ENCODE assay signal across 9 cellular contexts in genomic region chr4:106266201-106266600, GRCh38. TPM values are rescaled to one million over a fixed set of nuclear protein-coding genes. Genes with fewer than 3 reads are reported as not detected.
DNase-seq lines count a peak whose midpoint lies in the region; ATAC-seq, FAIRE-seq and TF ChIP-seq lines count a peak whose summit lies in the region.
"Had no signal": no experiment of that assay in that cellular context is flagged by ENCODE, and none has a peak within 500 bp of the region (broad histone marks: within the 10 kb centered on the region; RNA-seq: fewer than 3 reads in every experiment).

No MANE protein-coding gene starts in this region.

- FAIRE-seq in K562 (lab: Jason Lieb, UNC) = peak; percentile 72

- no peak overlapping the region for H3K27ac ChIP-seq in MM.1S (ENCODE audit: low read length)
- H3K27ac ChIP-seq in K562 (ENCODE audit: extremely low read depth, low read depth, low read length) = no peak overlapping the region
- H3K27ac ChIP-seq in gastroesophageal sphincter = no peak overlapping the region
- H3K27ac ChIP-seq: skin epidermis had no signal

- peaks cover 7% of the 10 kb centered on the region; the same call in 1 of the 2 replicates for H3K4me1 ChIP-seq in MM.1S (ENCODE audit: low read length)
- H3K4me1 ChIP-seq in K562 (replicated peaks in 1 of 2; ENCODE audit: control insufficient read depth in 2 of 2, insufficient read depth in 2 of 2, low read length in 2 of 2) = peaks cover 0 to 3% of the 10 kb centered on the region in 2 experiments; a peak in 1 of 5 replicates
- H3K4me1 ChIP-seq in mucosa of descending colon (ENCODE audit: low read depth) = peaks cover 9% of the 10 kb centered on the region
- no peaks in the 10 kb centered on the region for H3K4me1 ChIP-seq in gastroesophageal sphincter

- H3K27me3 ChIP-seq in MM.1S (replicated peaks; ENCODE audit: insufficient read depth, low read length) (no peaks in the 10 kb centered on the region), K562 (ENCODE audit: control insufficient read depth in 2 of 2, insufficient read depth in 2 of 2, low read length in 2 of 2) (no peaks in the 10 kb centered on the region), gastroesophageal sphincter (no peaks in the 10 kb centered on the region)

- ATAC-seq in GM21447 (IDR thresholded peaks at IDR 0.05; ENCODE audit: unreplicated experiment) (peak; percentile 57), K562 (peak; percentile 82), mucosa of descending colon (peak; percentile 45), gastroesophageal sphincter (no peak)

- H3K36me3 ChIP-seq in MM.1S (replicated peaks; ENCODE audit: insufficient read depth, low read length) (no peaks in the 10 kb centered on the region), K562 (ENCODE audit: control insufficient read depth, insufficient read depth, low read length) (no peaks in the 10 kb centered on the region), mucosa of descending colon (ENCODE audit: low read depth) (no peaks in the 10 kb centered on the region), gastroesophageal sphincter (no peaks in the 10 kb centered on the region)

- TF ChIP-seq CTCF in MM.1S (IDR thresholded peaks at IDR 0.05; ENCODE audit: low read length) (peak; percentile 52), K562 (IDR thresholded peaks at IDR 0.05 in 2 of 3, conservative IDR thresholded peaks at IDR 0.05 in 1 of 3; ENCODE audit: insufficient read depth in 2 of 3, low read depth in 1 of 3, low read length in 3 of 3) (peak; percentile 34 to 76 (median 52); a peak in 5 of 6 replicates), mucosa of descending colon (IDR thresholded peaks at IDR 0.05) (no peak), gastroesophageal sphincter (IDR thresholded peaks at IDR 0.05) (peak in 1 of 4 experiments; percentile 24)

- DNase-seq in Daoy (ENCODE audit: low read depth) (peak; percentile 5), MM.1S (peak; percentile 52), K562 (ENCODE audit: extremely low read depth in 1 of 4, low spot score in 3 of 4) (peak; percentile 10 to 44 (median 21)), mucosa of descending colon (no peak)
- DNase-seq in activated effector memory CD4-positive, alpha-beta T cell treated with anti-CD3 and anti-CD28 coated beads, Interleukin-2, amount 50 U/mL, for 16 hours = no peak
- DNase-seq in stimulated activated CD4-positive, alpha-beta T cell treated with anti-CD3 and anti-CD28 coated beads, Interleukin-4, amount 100 ng/mL, for 1 hour = no peak

- no peak overlapping the region for H3K4me2 ChIP-seq in MM.1S (ENCODE audit: low read depth, low read length)
- no peak overlapping the region for H3K4me2 ChIP-seq in K562 (ENCODE audit: insufficient read depth, low read length)

- CTCF ChIA-PET in K562 (lab: Yijun Ruan, JAX; ENCODE audit: low intra/inter-chr PET ratio) = interaction anchor here (0.6 to 0.9 kb wide), 2 partner anchors 236 to 1113 kb away, joined by 3 to 5 read pairs; no protein-coding TSS in a partner anchor

- no peaks in the 10 kb centered on the region for H3K79me2 ChIP-seq in MM.1S (ENCODE audit: low read length)
- H3K79me2 ChIP-seq in K562 (ENCODE audit: control insufficient read depth, insufficient read depth, low read length) = no peaks in the 10 kb centered on the region

- H3K9me3 ChIP-seq in MM.1S (replicated peaks; ENCODE audit: insufficient read depth, low read length) = no peaks in the 10 kb centered on the region
- no peaks in the 10 kb centered on the region for H3K9me3 ChIP-seq in K562 (replicated peaks; ENCODE audit: control insufficient read depth, insufficient read depth, low read depth, low read length)
- H3K9me3 ChIP-seq in mucosa of descending colon = no peaks in the 10 kb centered on the region
- H3K9me3 ChIP-seq in gastroesophageal sphincter = no peaks in the 10 kb centered on the region

- H3K4me3 ChIP-seq in MM.1S (ENCODE audit: low read length) = no peak overlapping the region
- no peak overlapping the region for H3K4me3 ChIP-seq in K562
- no peak overlapping the region for H3K4me3 ChIP-seq in mucosa of descending colon
- no peak overlapping the region for H3K4me3 ChIP-seq in gastroesophageal sphincter
- H3K4me3 ChIP-seq: skin epidermis had no signal

- no TSS peak for BruUV-seq in K562 (replicated peaks; lab: Mats Ljungman, UMichigan)

- H3K9ac ChIP-seq in MM.1S (ENCODE audit: low read length) (no peak overlapping the region), K562 (ENCODE audit: insufficient read depth in 1 of 2, low read depth in 2 of 2, low read length in 2 of 2) (no peak overlapping the region)

- TF ChIP-seq EP300 in K562 (IDR thresholded peaks at IDR 0.05; ENCODE audit: low read length) (no peak), gastroesophageal sphincter (IDR thresholded peaks at IDR 0.05) (no peak)

- H2AFZ ChIP-seq in MM.1S (ENCODE audit: low read length) (no peak overlapping the region), K562 (ENCODE audit: low read depth, low read length) (no peak overlapping the region)

- no peaks in the 10 kb centered on the region for H3K9me2 ChIP-seq in MM.1S (replicated peaks; ENCODE audit: insufficient read depth, low read length)

- H3K9me1 ChIP-seq in K562 (ENCODE audit: control insufficient read depth, insufficient read depth, low read length) = no peaks in the 10 kb centered on the region

- no peaks in the 10 kb centered on the region for H4K20me1 ChIP-seq in MM.1S (ENCODE audit: insufficient read depth, low read length)
- no peaks in the 10 kb centered on the region for H4K20me1 ChIP-seq in K562 (replicated peaks; ENCODE audit: control insufficient read depth, insufficient read depth, low read length)

- TF ChIP-seq POLR2A in K562 (conservative IDR thresholded peaks at IDR 0.05) = no peak
- TF ChIP-seq POLR2A in gastroesophageal sphincter (IDR thresholded peaks at IDR 0.05) = no peak

- no peaks in the 10 kb centered on the region for H3F3A ChIP-seq in MM.1S (ENCODE audit: insufficient read depth, low read length)

- POLR2A ChIA-PET in K562 (lab: Yijun Ruan, JAX) = no interaction called here

- TF ChIP-seq RAD21 in K562 (CRISPR knock-in tag; conservative IDR thresholded peaks at IDR 0.05 in 1 of 2, IDR thresholded peaks at IDR 0.05 in 1 of 2) = peak; percentile 58 to 66

- in situ Hi-C loops in K562 (cut with MboI) = no loop called here

- intact Hi-C loops in K562 (cut with micrococcal nuclease) = loop anchor here (1.0 to 5.0 kb wide), 3 partner anchors 101 to 633 kb away; partner anchors contain the start of gene GIMD1
- intact Hi-C loops in mucosa of descending colon (cut with DNase I, micrococcal nuclease) = no loop called here

TF ChIP-seq in K562, 482 proteins besides CTCF, POLR2A, EP300 and RAD21:
- TF ChIP-seq SNRNP70 (optimal IDR thresholded peaks at IDR 0.05; ENCODE audit: low read depth, low read length) (no peak), KLF16 (IDR thresholded peaks at IDR 0.05) (0 out of 2 replicates have a peak, but pooled peaks have one; percentile 15), SMC3 (conservative IDR thresholded peaks at IDR 0.05; ENCODE audit: insufficient read depth, low read depth, low read length) (0 out of 2 replicates have a peak, but pooled peaks have one; percentile 23), ELF2 (CRISPR knock-in tag; IDR thresholded peaks at IDR 0.05) (no peak)
TF ChIP-seq in K562: peak in this region for 2.

RNA-seq across cellular contexts. Expression of gene TBCK, which starts 49.8 kb away (rescaled TPM):
- 7.3 and 7.8 TPM in 2 replicates for total RNA-seq in Daoy (2014; rRNA removed; shearing (Covaris generic))
- total RNA-seq in K562 (2011; cell fraction: chromatin; rRNA removed; ENCODE audit: low replicate concordance) = 91.7 and 171 TPM in 2 replicates
- total RNA-seq in K562 (2011; cell fraction: nucleolus; rRNA removed) = 55.7 and 67.0 TPM in 2 replicates
- total RNA-seq in K562 (2011; cell fraction: nucleoplasm; rRNA removed) = 69.7 and 80.2 TPM in 2 replicates
- total RNA-seq in K562 (2014; rRNA removed) (16.0 and 16.2 TPM in 2 replicates), K562 (2014; rRNA removed; fragmentation: Illumina TruSeq; extraction: Trizol) (20.9 and 22.4 TPM in 2 replicates), K562 (2015; rRNA removed; fragmentation: Illumina TruSeq; extraction: Trizol) (20.1 and 22.9 TPM in 2 replicates), K562 (2021) (23.8 and 23.9 TPM in 2 replicates), mucosa of descending colon (10 to 100 TPM; 23.1 to 42.5 (median 38.3) TPM), gastroesophageal sphincter (10 to 100 TPM; 18.9 to 42.0 (median 20.9) TPM)
- polyA plus RNA-seq in K562 (2011; rRNA removed) (21.7 and 26.6 TPM in 2 replicates), K562 (2014; fragmentation: Illumina TruSeq; extraction: Trizol) (9.1 and 11.3 TPM in 2 replicates), K562 (2014; fragmentation: Nextera tagmentation; extraction: Ambion mirVana) (10 to 100 TPM in 1 of 2 experiments, 1 to 10 TPM in 1; 5.3 to 11.1 TPM), K562 (2014; rRNA removed) (10.6 and 15.7 TPM in 2 replicates)
- 9.0 and 10.9 TPM in 2 replicates for polyA plus RNA-seq in K562 (2011; cell fraction: cytosol; rRNA removed)
- 55.6 and 61.3 TPM in 2 replicates for polyA plus RNA-seq in K562 (2011; cell fraction: nucleus; rRNA removed)
- polyA plus RNA-seq in K562 (2012) = 9.5 and 10.2 TPM in 2 replicates
- 66.3 and 82.8 TPM in 2 replicates for polyA minus RNA-seq in K562 (2011; rRNA and poly(A)+ RNA removed)
- 11.5 and 12.3 TPM in 2 replicates for polyA minus RNA-seq in K562 (2011; cell fraction: cytosol; rRNA and poly(A)+ RNA removed)
- 160 and 215 TPM in 2 replicates for polyA minus RNA-seq in K562 (2011; cell fraction: nucleus; rRNA and poly(A)+ RNA removed)

RNA-seq across cellular contexts. Expression of gene AIMP1, which starts 50.1 kb away (rescaled TPM):
- 28.1 and 32.3 TPM in 2 replicates for total RNA-seq in Daoy (2014; rRNA removed; shearing (Covaris generic))
- total RNA-seq in K562 (2011; cell fraction: chromatin; rRNA removed; ENCODE audit: low replicate concordance) = 5.0 and 25.9 TPM in 2 replicates
- 3.0 and 4.1 TPM in 2 replicates for total RNA-seq in K562 (2011; cell fraction: nucleolus; rRNA removed)
- total RNA-seq in K562 (2011; cell fraction: nucleoplasm; rRNA removed) = 7.5 and 13.0 TPM in 2 replicates
- 28.7 and 39.9 TPM in 2 replicates for total RNA-seq in K562 (2014; rRNA removed)
- total RNA-seq in K562 (2014; rRNA removed; fragmentation: Illumina TruSeq; extraction: Trizol) = 71.5 and 98.0 TPM in 2 replicates
- 42.9 and 48.7 TPM in 2 replicates for total RNA-seq in K562 (2015; rRNA removed; fragmentation: Illumina TruSeq; extraction: Trizol)
- total RNA-seq in K562 (2021) = 65.9 and 70.1 TPM in 2 replicates
- polyA plus RNA-seq in K562 (2011; rRNA removed) = 43.0 and 59.8 TPM in 2 replicates
- 3.7 and 10.7 TPM in 2 replicates for polyA plus RNA-seq in K562 (2011; cell fraction: cytosol; rRNA removed)
- polyA plus RNA-seq in K562 (2011; cell fraction: nucleus; rRNA removed) = 10.3 and 21.6 TPM in 2 replicates
- 51.3 and 68.3 TPM in 2 replicates for polyA plus RNA-seq in K562 (2012)
- polyA plus RNA-seq in K562 (2014; fragmentation: Illumina TruSeq; extraction: Trizol) = 74.3 and 89.1 TPM in 2 replicates
- 100 to 1,000 TPM; 128 to 141 TPM for polyA plus RNA-seq in K562 (2014; fragmentation: Nextera tagmentation; extraction: Ambion mirVana)
- polyA plus RNA-seq in K562 (2014; rRNA removed) = 60.3 and 60.4 TPM in 2 replicates
- 19.7 and 23.7 TPM in 2 replicates for polyA minus RNA-seq in K562 (2011; rRNA and poly(A)+ RNA removed)
- polyA minus RNA-seq in K562 (2011; cell fraction: cytosol; rRNA and poly(A)+ RNA removed) = 13.6 TPM in 2 replicates
- 5.3 and 9.7 TPM in 2 replicates for polyA minus RNA-seq in K562 (2011; cell fraction: nucleus; rRNA and poly(A)+ RNA removed)
- total RNA-seq in mucosa of descending colon = 10 to 100 TPM; 42.6 to 51.9 (median 46.9) TPM
- 10 to 100 TPM; 29.7 to 34.7 (median 33.2) TPM for total RNA-seq in gastroesophageal sphincter

Comparison
In these comparisons a context has a peak if more than half of its experiments do, and no peak if none do; other contexts are left out.
1. DNase-seq: peak in Daoy (single experiment), MM.1S (single experiment) and K562 (4 of 4); none in mucosa of descending colon (0 of 3), activated effector memory CD4-positive, alpha-beta T cell treated with anti-CD3 and anti-CD28 coated beads, Interleukin-2, amount 50 U/mL, for 16 hours (single experiment) and stimulated activated CD4-positive, alpha-beta T cell treated with anti-CD3 and anti-CD28 coated beads, Interleukin-4, amount 100 ng/mL, for 1 hour (single experiment).